ENCODE assay signal across 23 cellular contexts in the genomic region with DNA sequence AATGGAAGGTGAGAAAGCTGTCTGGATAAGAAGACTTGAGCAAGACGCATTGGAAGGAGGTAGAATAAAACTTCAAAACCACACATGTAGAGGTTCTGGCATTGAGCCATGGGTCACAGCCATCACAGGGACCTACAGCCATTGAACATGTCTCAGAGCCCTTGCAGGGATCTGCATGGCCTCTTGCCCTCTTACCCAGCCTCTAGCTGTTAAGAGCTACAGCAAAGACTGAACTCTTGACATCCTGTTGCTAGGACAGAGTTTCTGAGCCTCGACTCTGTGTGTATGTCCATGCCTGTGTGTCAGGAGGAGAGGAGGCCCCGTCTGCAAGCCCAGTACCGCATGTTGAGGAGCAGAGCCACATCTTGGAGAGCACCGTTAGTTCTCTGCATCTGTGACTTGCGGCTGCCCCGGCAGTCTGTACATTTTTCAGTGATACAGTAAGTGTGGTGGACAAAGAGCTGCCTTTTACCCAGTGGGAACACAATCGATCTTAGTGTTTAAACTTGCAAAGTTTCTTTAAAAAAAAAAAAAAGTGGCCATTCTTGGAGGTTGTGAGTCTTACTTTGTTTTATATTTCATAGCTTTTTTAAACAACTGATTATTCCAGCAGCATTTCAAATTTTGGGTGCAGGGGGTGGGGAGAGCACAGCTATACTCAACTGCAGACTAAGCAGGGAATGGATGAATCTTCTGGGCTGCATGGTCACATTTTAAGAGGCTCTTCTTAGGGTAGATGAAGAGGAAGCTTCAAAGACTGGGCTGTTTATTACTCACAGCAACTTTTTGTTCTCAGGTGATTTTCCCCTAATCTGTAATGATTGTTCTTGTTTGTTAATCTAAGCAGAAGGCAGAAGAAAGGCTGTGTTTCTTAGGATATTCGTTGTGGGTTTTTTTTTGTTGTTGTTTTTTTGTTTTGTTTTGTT.
"Had no signal": no experiment of that assay in that cellular context is flagged by ENCODE, and none has a peak within 500 bp of the region (broad histone marks: within the 10 kb centered on the region; RNA-seq: fewer than 3 reads in every experiment).

No MANE protein-coding gene starts in this region.

- H3K4me3 Mint-ChIP-seq: activated CD8-positive, alpha-beta T cell treated with anti-CD3 and anti-CD28 coated beads, Interleukin-2, amount 10 ng/mL, durations not matched to agents 7 days and 5 days; activated T-helper 1 cell treated with anti-CD3 and anti-CD28 coated beads, Interleukin-12 subunit alpha, Interleukin-12 subunit beta, Interleukin-2, Interleukin-4 antibody, amounts not matched to agents 30 ng/mL and 10 ng/mL and 1 ng/mL, durations not matched to agents 14 hours and 24 hours and 36 hours; effector memory CD8-positive, alpha-beta T cell; naive thymus-derived CD8-positive, alpha-beta T cell; T-helper 17 cell had no signal

- H3K9me3 ChIP-seq: esophagus squamous epithelium, neutrophil, ovary, prostate gland, upper lobe of left lung had no signal

- H3K27me3 ChIP-seq: dorsolateral prefrontal cortex, esophagus squamous epithelium, neutrophil, ovary, upper lobe of left lung had no signal

- H3K9me3 Mint-ChIP-seq: activated T-helper 1 cell treated with anti-CD3 and anti-CD28 coated beads, Interleukin-12 subunit alpha, Interleukin-12 subunit beta, Interleukin-2, Interleukin-4 antibody, amounts not matched to agents 30 ng/mL and 10 ng/mL and 1 ng/mL, durations not matched to agents 14 hours and 24 hours and 36 hours had no signal

- H3K27ac ChIP-seq: dorsolateral prefrontal cortex, esophagus squamous epithelium, foreskin keratinocyte, neutrophil, ovary, prostate gland, upper lobe of left lung had no signal

- H3K4me1 Mint-ChIP-seq: naive thymus-derived CD8-positive, alpha-beta T cell; T-helper 17 cell had no signal

- H3K27ac Mint-ChIP-seq: activated CD8-positive, alpha-beta T cell treated with anti-CD3 and anti-CD28 coated beads, Interleukin-2, amount 10 ng/mL, durations not matched to agents 7 days and 5 days; activated naive CD4-positive, alpha-beta T cell treated with anti-CD3 and anti-CD28 coated beads, Interleukin-2, amount 50 U/mL, for 72 hours; activated T-helper 1 cell treated with anti-CD3 and anti-CD28 coated beads, Interleukin-12 subunit alpha, Interleukin-12 subunit beta, Interleukin-2, Interleukin-4 antibody, amounts not matched to agents 30 ng/mL and 10 ng/mL and 1 ng/mL, durations not matched to agents 14 hours and 24 hours and 36 hours; naive thymus-derived CD8-positive, alpha-beta T cell; T-helper 17 cell had no signal

- H3K4me3 ChIP-seq: dorsolateral prefrontal cortex, esophagus squamous epithelium, lung, ovary, prostate gland, upper lobe of left lung had no signal

- H3K4me1 ChIP-seq: esophagus squamous epithelium, foreskin keratinocyte, prostate gland, upper lobe of left lung had no signal

- DNase-seq: activated CD4-positive, alpha-beta T cell treated with anti-CD3 and anti-CD28 coated beads for 48 hours; activated CD8-positive, alpha-beta T cell treated with anti-CD3 and anti-CD28 coated beads, Interleukin-2, amount 10 ng/mL, durations not matched to agents 7 days and 5 days; activated gamma-delta T cell treated with Interleukin-2 at 50 U/mL for 16 hours; aorta; central memory CD4-positive, alpha-beta T cell; dorsolateral prefrontal cortex; effector memory CD8-positive, alpha-beta T cell; esophagus squamous epithelium; foreskin keratinocyte; kidney; naive thymus-derived CD8-positive, alpha-beta T cell; ovary; stimulated activated CD4-positive, alpha-beta T cell treated with anti-CD3 and anti-CD28 coated beads, Interleukin-4, amount 100 ng/mL, for 24 hours; stimulated activated naive CD8-positive, alpha-beta T cell treated with anti-CD3 and anti-CD28 coated beads, Interleukin-15, Interleukin-2, amounts not matched to agents 100 U/mL and 50 U/mL, for 24 hours; SW 1271; T-helper 17 cell; upper lobe of left lung had no signal

- FAIRE-seq: colon, kidney had no signal

- H3K36me3 ChIP-seq: esophagus squamous epithelium, neutrophil, ovary, prostate gland had no signal
